23 cellular contexts compared by ENCODE assay signal in the genomic region with DNA sequence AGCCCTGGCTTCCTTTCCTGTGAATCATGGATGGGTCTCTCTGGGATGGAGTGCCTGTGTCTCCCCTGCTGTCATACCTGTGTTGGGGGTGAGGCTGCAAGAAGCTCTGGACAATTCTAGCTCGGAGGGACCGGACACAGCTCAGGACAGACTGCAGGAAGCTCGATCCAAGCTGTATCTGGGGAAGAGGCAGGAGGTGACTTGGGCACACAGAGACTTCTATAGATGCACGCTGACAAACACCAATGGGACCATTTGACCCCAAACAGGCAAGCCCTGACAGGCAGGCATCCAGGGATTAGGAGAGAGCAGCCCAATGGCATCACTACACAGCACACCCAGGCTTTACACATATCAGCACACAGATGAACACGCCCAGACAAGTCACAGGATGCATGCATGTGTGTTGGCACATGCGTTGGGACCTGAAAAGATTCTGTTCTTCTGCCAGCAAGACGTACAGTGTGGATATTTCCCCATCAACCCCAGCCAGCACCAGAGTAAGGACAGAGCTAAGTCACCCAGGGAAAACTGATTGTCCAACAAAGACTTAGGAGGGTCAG. TPM values are rescaled to one million over a fixed set of nuclear protein-coding genes. Genes with fewer than 3 reads are reported as not detected.
DNase-seq lines count a peak whose midpoint lies in the region; ATAC-seq and TF ChIP-seq lines count a peak whose summit lies in the region.
"Had no signal": no experiment of that assay in that cellular context is flagged by ENCODE, and none has a peak within 500 bp of the region (broad histone marks: within the 10 kb centered on the region; RNA-seq: fewer than 3 reads in every experiment).

No MANE protein-coding gene starts in this region.

- intact Hi-C loops in esophagus squamous epithelium (cut with DNase I), result no loop called here

- no peaks in the 10 kb centered on the region for H3K9me3 Mint-ChIP-seq in activated T-helper 17 cell treated with anti-CD3 and anti-CD28 coated beads, Interleukin-2, amount 50 U/mL, for 72 hours
- no peaks in the 10 kb centered on the region for H3K9me3 Mint-ChIP-seq in stimulated activated effector memory CD8-positive, alpha-beta T cell treated with anti-CD3 and anti-CD28 coated beads, Interleukin-12 subunit alpha, Interleukin-12 subunit beta, amount 100 ng/mL, for 72 hours
- H3K9me3 Mint-ChIP-seq: GM23338 had no signal

- 29 to 30% methylated on average over 1 to 2 of the region's 7 CpGs for WGBS in esophagus squamous epithelium, 2 donors

- peaks cover 3% of the 10 kb centered on the region for H3K4me1 Mint-ChIP-seq in activated T-helper 17 cell treated with anti-CD3 and anti-CD28 coated beads, Interleukin-2, amount 50 U/mL, for 72 hours
- no peaks in the 10 kb centered on the region for H3K4me1 Mint-ChIP-seq in stimulated activated effector memory CD8-positive, alpha-beta T cell treated with anti-CD3 and anti-CD28 coated beads, Interleukin-12 subunit alpha, Interleukin-12 subunit beta, amount 100 ng/mL, for 72 hours

- TF ChIP-seq CTCF in coronary artery (IDR thresholded peaks at IDR 0.05) (no peak), esophagus squamous epithelium (IDR thresholded peaks at IDR 0.05) (no peak)

- no peaks in the 10 kb centered on the region for H3K36me3 Mint-ChIP-seq in activated T-helper 17 cell treated with anti-CD3 and anti-CD28 coated beads, Interleukin-2, amount 50 U/mL, for 72 hours (ENCODE audit: low read depth)
- H3K36me3 Mint-ChIP-seq in stimulated activated effector memory CD8-positive, alpha-beta T cell treated with anti-CD3 and anti-CD28 coated beads, Interleukin-12 subunit alpha, Interleukin-12 subunit beta, amount 100 ng/mL, for 72 hours, result no peaks in the 10 kb centered on the region

- peak; percentile 31 for DNase-seq in coronary artery (ENCODE audit: low spot score)
- DNase-seq in esophagus squamous epithelium (lab: John Stamatoyannopoulos, UW), result no peak
- DNase-seq in stimulated activated effector memory CD8-positive, alpha-beta T cell treated with anti-CD3 and anti-CD28 coated beads, Interleukin-12 subunit alpha, Interleukin-12 subunit beta, amount 100 ng/mL, for 72 hours (ENCODE audit: low spot score in 2 of 2), result no peak
- no peak for DNase-seq in NCI-H510A treated with DMSO at 0.1 percent for 48 hours (lab: John Stamatoyannopoulos, UW)
- DNase-seq: BE2C, DMS53, EL, HCEC 1CT, IMR-90, MV-4-11, NCI-H1105 treated with DMSO at 0.1 percent for 48 hours, NCI-H2081, NCI-H2171, NCI-H345, NCI-H524 treated with DMSO at 0.1 percent for 48 hours, OCI-M1, Right ventricle myocardium superior had no signal

- peaks cover 38% of the 10 kb centered on the region for H3K27me3 Mint-ChIP-seq in activated T-helper 17 cell treated with anti-CD3 and anti-CD28 coated beads, Interleukin-2, amount 50 U/mL, for 72 hours

- no peaks in the 10 kb centered on the region for H3K9me3 ChIP-seq in esophagus squamous epithelium
- H3K9me3 ChIP-seq: BE2C had no signal

- H3K27ac ChIP-seq in coronary artery (no peak overlapping the region), esophagus squamous epithelium (peak overlapping the region in 3 of 4 donors; percentile 65 to 81 (median 69))

- no peaks in the 10 kb centered on the region for H3K36me3 ChIP-seq in esophagus squamous epithelium
- H3K36me3 ChIP-seq: BE2C had no signal

- no peak overlapping the region for H3K4me3 Mint-ChIP-seq in activated T-helper 17 cell treated with anti-CD3 and anti-CD28 coated beads, Interleukin-2, amount 50 U/mL, for 72 hours
- H3K4me3 Mint-ChIP-seq in stimulated activated effector memory CD8-positive, alpha-beta T cell treated with anti-CD3 and anti-CD28 coated beads, Interleukin-12 subunit alpha, Interleukin-12 subunit beta, amount 100 ng/mL, for 72 hours, result no peak overlapping the region
- H3K4me3 Mint-ChIP-seq: GM23338 had no signal

- no peak overlapping the region for H3K4me3 ChIP-seq in coronary artery
- no peak overlapping the region for H3K4me3 ChIP-seq in esophagus squamous epithelium
- H3K4me3 ChIP-seq: GM23338 had no signal

- no peak for ATAC-seq in activated T-helper 17 cell treated with anti-CD3 and anti-CD28 coated beads, Interleukin-2, amount 50 U/mL, for 72 hours (replicated peaks)
- peak; percentile 5 for ATAC-seq in stimulated activated effector memory CD8-positive, alpha-beta T cell treated with anti-CD3 and anti-CD28 coated beads, Interleukin-12 subunit alpha, Interleukin-12 subunit beta, amount 100 ng/mL, for 72 hours
- no peak for ATAC-seq in GM19452 (IDR thresholded peaks at IDR 0.05; ENCODE audit: unreplicated experiment)
- ATAC-seq in HG03045 (IDR thresholded peaks at IDR 0.05; ENCODE audit: unreplicated experiment), result no peak
- ATAC-seq: GM23338 had no signal

- no peak for TF ChIP-seq POLR2A in esophagus squamous epithelium (IDR thresholded peaks at IDR 0.05)

- peaks cover 0 to 27% (median 8%) of the 10 kb centered on the region in 3 donors for H3K4me1 ChIP-seq in esophagus squamous epithelium
- H3K4me1 ChIP-seq: BE2C had no signal

- no peaks in the 10 kb centered on the region for H3K27me3 ChIP-seq in esophagus squamous epithelium
- H3K27me3 ChIP-seq: BE2C had no signal

- H3K27ac Mint-ChIP-seq in activated T-helper 17 cell treated with anti-CD3 and anti-CD28 coated beads, Interleukin-2, amount 50 U/mL, for 72 hours, result peak overlapping the region; percentile 28
- H3K27ac Mint-ChIP-seq in stimulated activated effector memory CD8-positive, alpha-beta T cell treated with anti-CD3 and anti-CD28 coated beads, Interleukin-12 subunit alpha, Interleukin-12 subunit beta, amount 100 ng/mL, for 72 hours, result no peak overlapping the region
- H3K27ac Mint-ChIP-seq: GM23338 had no signal

RNA-seq across cellular contexts. Expression of gene LLCFC1, which starts 4.5 kb away (rescaled TPM):
- total RNA-seq in activated T-helper 17 cell treated with anti-CD3 and anti-CD28 coated beads, Interleukin-2, amount 50 U/mL, for 72 hours, result not detected
- total RNA-seq in esophagus squamous epithelium, result not detected
- total RNA-seq: A673, GM23338, IMR-90, Right ventricle myocardium superior, SK-MEL-5 had no signal

RNA-seq across cellular contexts. Expression of gene TRPV5, which starts 10.2 kb away (rescaled TPM):
- under 1 TPM in 1 of 2 donors, not detected in 1; 0.13 TPM for total RNA-seq in activated T-helper 17 cell treated with anti-CD3 and anti-CD28 coated beads, Interleukin-2, amount 50 U/mL, for 72 hours
- total RNA-seq in esophagus squamous epithelium, result not detected
- total RNA-seq: A673, GM23338, IMR-90, Right ventricle myocardium superior, SK-MEL-5 had no signal

RNA-seq across cellular contexts. Expression of gene KEL, which starts 18.4 kb away (rescaled TPM):
- total RNA-seq in activated T-helper 17 cell treated with anti-CD3 and anti-CD28 coated beads, Interleukin-2, amount 50 U/mL, for 72 hours, result 1 to 10 TPM in 1 of 2 donors, under 1 TPM in 1; 0.24 to 1.9 TPM
- total RNA-seq in esophagus squamous epithelium, result 1 to 10 TPM in 1 of 4 donors, under 1 TPM in 2, not detected in 1; 0.09 to 3.6 (median 0.53) TPM
- total RNA-seq: A673, IMR-90, SK-MEL-5 had no signal

RNA-seq across cellular contexts. Expression of gene TRPV6, which starts 58.2 kb away (rescaled TPM):
- total RNA-seq in activated T-helper 17 cell treated with anti-CD3 and anti-CD28 coated beads, Interleukin-2, amount 50 U/mL, for 72 hours, result under 1 TPM in 1 of 2 donors, not detected in 1; 0.16 TPM
- 1 to 10 TPM in 3 of 4 donors, under 1 TPM in 1; 0.79 to 6.9 (median 4.5) TPM for total RNA-seq in esophagus squamous epithelium
- total RNA-seq: A673, IMR-90, Right ventricle myocardium superior, SK-MEL-5 had no signal

Comparison
In these comparisons a context has a peak if more than half of its experiments do, and no peak if none do; other contexts are left out.
1. H3K27ac ChIP-seq: peak in esophagus squamous epithelium (3 of 4); none in coronary artery (0 of 2).